Comparison of ENCODE assay signal across 14 cellular contexts in the genomic region with DNA sequence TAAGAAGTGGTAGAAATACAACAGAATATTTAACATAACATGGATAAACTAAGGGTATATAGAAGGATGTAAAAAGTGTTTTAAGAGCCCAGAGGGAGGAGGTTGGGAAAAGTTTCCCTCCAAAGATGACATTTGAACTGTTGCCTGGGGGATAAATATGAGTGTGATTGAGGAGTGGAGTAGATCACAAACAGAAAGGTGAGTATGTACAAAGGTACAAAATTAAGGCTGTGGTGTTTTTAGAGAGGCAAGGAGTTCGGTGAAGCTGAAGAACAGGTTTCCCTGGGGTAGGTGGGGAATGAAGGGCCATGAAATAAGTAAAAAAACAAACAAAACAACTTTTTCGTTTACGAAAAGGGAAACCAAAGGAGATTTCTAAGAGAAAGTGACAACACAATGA.
"Had no signal": no experiment of that assay in that cellular context is flagged by ENCODE, and none has a peak within 500 bp of the region (broad histone marks: within the 10 kb centered on the region; RNA-seq: fewer than 3 reads in every experiment).

No MANE protein-coding gene starts in this region.

- H3K27me3 ChIP-seq: cardiac muscle cell, upper lobe of left lung had no signal

- H3K9me3 ChIP-seq: left ventricle myocardium inferior, upper lobe of left lung had no signal

- H3K4me1 ChIP-seq: left ventricle myocardium inferior, upper lobe of left lung had no signal

- H3K27ac ChIP-seq: cardiac muscle cell, left ventricle myocardium inferior, upper lobe of left lung had no signal

- H3K9me3 Mint-ChIP-seq: activated T-helper 2 cell treated with anti-CD3 and anti-CD28 coated beads, Interferon-gamma antibody, Interleukin-2, Interleukin-4, amounts not matched to agents 10 μg/mL and 5 μg/mL and 100 μg/mL, durations not matched to agents 14 hours and 24 hours and 36 hours; memory B cell; naive thymus-derived CD8-positive, alpha-beta T cell had no signal

- H3K4me3 Mint-ChIP-seq: memory B cell; naive thymus-derived CD8-positive, alpha-beta T cell had no signal

- H3K27ac Mint-ChIP-seq: activated T-helper 2 cell treated with anti-CD3 and anti-CD28 coated beads, Interferon-gamma antibody, Interleukin-2, Interleukin-4, amounts not matched to agents 10 μg/mL and 5 μg/mL and 100 μg/mL, durations not matched to agents 14 hours and 24 hours and 36 hours; memory B cell; naive thymus-derived CD8-positive, alpha-beta T cell had no signal

- H3K36me3 ChIP-seq: cardiac muscle cell, left ventricle myocardium inferior, upper lobe of left lung had no signal

- H3K4me3 ChIP-seq: cardiac muscle cell, left ventricle myocardium inferior, upper lobe of left lung had no signal

- H3K4me1 Mint-ChIP-seq: memory B cell; naive thymus-derived CD8-positive, alpha-beta T cell had no signal

- DNase-seq: activated CD4-positive, alpha-beta T cell treated with anti-CD3 and anti-CD28 coated beads, Interleukin-2, amount 50 U/mL, for 4 hours; activated naive CD4-positive, alpha-beta T cell treated with anti-CD3 and anti-CD28 coated beads, Interleukin-2, amount 50 U/mL, for 16 hours; islet precursor cell; left ventricle myocardium inferior; naive thymus-derived CD8-positive, alpha-beta T cell; nucleus accumbens; posterior cingulate gyrus; stimulated activated CD4-positive, alpha-beta T cell treated with anti-CD3 and anti-CD28 coated beads, Interleukin-2, amount 100 ng/mL, for 48 hours; stimulated activated naive CD4-positive, alpha-beta T cell; substantia nigra; upper lobe of left lung had no signal

- H3K36me3 Mint-ChIP-seq: memory B cell; naive thymus-derived CD8-positive, alpha-beta T cell had no signal
